Comparison of ENCODE assay signal across 10 cellular contexts in genomic region chr15:40338921-40339620, GRCh38. TPM values are rescaled to one million over a fixed set of nuclear protein-coding genes. Genes with fewer than 3 reads are reported as not detected.
DNase-seq lines count a peak whose midpoint lies in the region; ATAC-seq, FAIRE-seq and TF ChIP-seq lines count a peak whose summit lies in the region.
"Had no signal": no experiment of that assay in that cellular context is flagged by ENCODE, and none has a peak within 500 bp of the region (broad histone marks: within the 10 kb centered on the region; RNA-seq: fewer than 3 reads in every experiment).

No MANE protein-coding gene starts in this region.

- H3K4me3 ChIP-seq in BLaER1 (no peak overlapping the region), gastroesophageal sphincter (peak overlapping the region; percentile 51 to 60), pancreas (peak overlapping the region in 2 of 4 donors; percentile 27 to 35), hepatocyte (no peak overlapping the region)

- ATAC-seq in gastroesophageal sphincter (peak; percentile 39), pancreas (peak; percentile 25 to 66 (median 62)), HG03460 (IDR thresholded peaks at IDR 0.05; ENCODE audit: unreplicated experiment) (no peak)
- ATAC-seq in activated naive CD4-positive, alpha-beta T cell treated with anti-CD3 and anti-CD28 coated beads, Interleukin-2, amount 50 U/mL, for 72 hours = no peak

- no peaks in the 10 kb centered on the region for H3K9me2 ChIP-seq in hepatocyte (replicated peaks; ENCODE audit: insufficient read depth)

- intact Hi-C loops in pancreas (cut with DNase I) = loop anchor here in 1 of 3 donors (5.0 kb wide), 1 partner anchor 57 kb away; the partner anchor contains the start of gene ANKRD63

- H3K27me3 ChIP-seq in BLaER1 = no peaks in the 10 kb centered on the region
- H3K27me3 ChIP-seq in gastroesophageal sphincter = no peaks in the 10 kb centered on the region
- H3K27me3 ChIP-seq in pancreas = no peaks in the 10 kb centered on the region
- no peaks in the 10 kb centered on the region for H3K27me3 ChIP-seq in hepatocyte

- no peaks in the 10 kb centered on the region for H3K36me3 Mint-ChIP-seq in activated naive CD4-positive, alpha-beta T cell treated with anti-CD3 and anti-CD28 coated beads, Interleukin-2, amount 50 U/mL, for 72 hours

- no peak overlapping the region for H2AFZ ChIP-seq in hepatocyte

- H3K36me3 ChIP-seq in BLaER1 = no peaks in the 10 kb centered on the region
- H3K36me3 ChIP-seq in gastroesophageal sphincter = peaks cover 0 to 31% of the 10 kb centered on the region in 2 donors
- no peaks in the 10 kb centered on the region for H3K36me3 ChIP-seq in pancreas
- no peaks in the 10 kb centered on the region for H3K36me3 ChIP-seq in hepatocyte (replicated peaks; ENCODE audit: insufficient read depth, low read depth)

- H3K9me3 ChIP-seq in BLaER1 (no peaks in the 10 kb centered on the region), gastroesophageal sphincter (no peaks in the 10 kb centered on the region), pancreas (no peaks in the 10 kb centered on the region), hepatocyte (ENCODE audit: low read depth) (no peaks in the 10 kb centered on the region)

- DNase-seq in T1000 (lab: John Stamatoyannopoulos, UW) (peak; percentile 77), pancreas (peak in 5 of 6 donors; percentile 55 to 87 (median 77)), hepatocyte (ENCODE audit: low spot score) (no peak), SKM-1 (lab: John Stamatoyannopoulos, UW; ENCODE audit: unreplicated experiment) (no peak)
- no peak for DNase-seq in activated naive CD4-positive, alpha-beta T cell treated with anti-CD3 and anti-CD28 coated beads, Interleukin-2, amount 50 U/mL, for 72 hours (ENCODE audit: low spot score in 2 of 2)

- TF ChIP-seq CTCF in gastroesophageal sphincter (IDR thresholded peaks at IDR 0.05) (no peak), pancreas (IDR thresholded peaks at IDR 0.05) (no peak), hepatocyte (IDR thresholded peaks at IDR 0.05; ENCODE audit: poor library complexity) (no peak)

- H3K27ac Mint-ChIP-seq in activated naive CD4-positive, alpha-beta T cell treated with anti-CD3 and anti-CD28 coated beads, Interleukin-2, amount 50 U/mL, for 72 hours = no peak overlapping the region

- H3K4me1 ChIP-seq in BLaER1 = peaks cover 85% of the 10 kb centered on the region
- H3K4me1 ChIP-seq in gastroesophageal sphincter = peaks cover 0 to 100% (median 58%) of the 10 kb centered on the region in 3 donors
- peaks cover 0 to 24% (median 4%) of the 10 kb centered on the region in 3 donors for H3K4me1 ChIP-seq in pancreas
- H3K4me1 ChIP-seq in hepatocyte (ENCODE audit: insufficient read depth) = peaks cover 54% of the 10 kb centered on the region

- no peak for FAIRE-seq in pancreas (lab: Jason Lieb, UNC)
- FAIRE-seq: G401.6 had no signal

- peak overlapping the region; percentile 97 for H3K4me2 ChIP-seq in BLaER1
- H3K4me2 ChIP-seq in hepatocyte = no peak overlapping the region

- 100% methylated on average over 1 of the region's 11 CpGs; no CpG with 5 or more reads in 1 of the 2 donors for WGBS in gastroesophageal sphincter (ENCODE audit: low coverage in 1 of 2), 2 donors
- WGBS in pancreas, 2 donors = 57 to 63% methylated on average over 11 of the region's 11 CpGs
- 83% methylated on average over 11 of the region's 11 CpGs for WGBS in hepatocyte (ENCODE audit: low lambda C conversion rate, missing lambda C conversion rate)

- H3K9ac ChIP-seq in BLaER1 = peak overlapping the region; percentile 70; the same call in 1 of the 2 replicates

- peak in 1 of 2 donors; percentile 24 for TF ChIP-seq POLR2A in gastroesophageal sphincter (IDR thresholded peaks at IDR 0.05)

- H3K79me2 ChIP-seq in hepatocyte = no peaks in the 10 kb centered on the region

- peak overlapping the region; percentile 68 for H3K27ac ChIP-seq in BLaER1
- H3K27ac ChIP-seq in gastroesophageal sphincter = peak overlapping the region; percentile 96 to 98 (median 98)
- H3K27ac ChIP-seq in pancreas = peak overlapping the region; percentile 72 to 87 (median 82)
- no peak overlapping the region for H3K27ac ChIP-seq in hepatocyte

- no peak for TF ChIP-seq EP300 in gastroesophageal sphincter (IDR thresholded peaks at IDR 0.05)

- H3K9me3 Mint-ChIP-seq in activated naive CD4-positive, alpha-beta T cell treated with anti-CD3 and anti-CD28 coated beads, Interleukin-2, amount 50 U/mL, for 72 hours = no peaks in the 10 kb centered on the region

- H4K20me1 ChIP-seq in BLaER1 = no peaks in the 10 kb centered on the region
- H4K20me1 ChIP-seq in hepatocyte (ENCODE audit: insufficient read depth, poor library complexity, severe bottlenecking) = no peaks in the 10 kb centered on the region

RNA-seq across cellular contexts. Expression of gene CCDC9B, which starts 1.7 kb away (rescaled TPM):
- total RNA-seq in gastroesophageal sphincter (100 to 1,000 TPM in 1 of 4 donors, 10 to 100 TPM in 3; 28.0 to 105 (median 66.7) TPM), pancreas (10 to 100 TPM; 18.3 to 63.6 (median 29.9) TPM), hepatocyte (1.8 and 4.0 TPM in 2 replicates)
- polyA plus RNA-seq in pancreas (10 to 100 TPM; 32.0 to 72.3 TPM), hepatocyte (5.3 and 7.6 TPM in 2 replicates)
- 1 to 10 TPM; 1.6 to 2.8 TPM for total RNA-seq in activated naive CD4-positive, alpha-beta T cell treated with anti-CD3 and anti-CD28 coated beads, Interleukin-2, amount 50 U/mL, for 72 hours

RNA-seq across cellular contexts. Expression of gene PHGR1, which starts 11.8 kb away (rescaled TPM):
- total RNA-seq in gastroesophageal sphincter (not detected), pancreas (1 to 10 TPM in 1 of 6 donors, under 1 TPM in 2, not detected in 3; 0.56 to 1.8 (median 0.78) TPM), hepatocyte (49.8 and 76.1 TPM in 2 replicates)
- polyA plus RNA-seq in pancreas (10 to 100 TPM; 12.4 to 41.5 TPM), hepatocyte (207 and 222 TPM in 2 replicates)
- not detected for total RNA-seq in activated naive CD4-positive, alpha-beta T cell treated with anti-CD3 and anti-CD28 coated beads, Interleukin-2, amount 50 U/mL, for 72 hours
- polyA plus RNA-seq: liver had no signal

RNA-seq across cellular contexts. Expression of gene INAFM2, which starts 15.6 kb away (rescaled TPM):
- total RNA-seq in gastroesophageal sphincter (10 to 100 TPM; 27.3 to 66.6 (median 37.5) TPM), pancreas (10 to 100 TPM in 5 of 6 donors, 1 to 10 TPM in 1; 8.1 to 16.4 (median 11.3) TPM), hepatocyte (13.7 and 14.4 TPM in 2 replicates)
- polyA plus RNA-seq in pancreas (10 to 100 TPM in 1 of 2 donors, 1 to 10 TPM in 1; 6.5 to 11.7 TPM), hepatocyte (17.4 and 19.5 TPM in 2 replicates)
- total RNA-seq in activated naive CD4-positive, alpha-beta T cell treated with anti-CD3 and anti-CD28 coated beads, Interleukin-2, amount 50 U/mL, for 72 hours = 10 to 100 TPM in 1 of 2 donors, 1 to 10 TPM in 1; 5.8 to 14.2 TPM

RNA-seq across cellular contexts. Expression of gene DISP2, which starts 18.9 kb away (rescaled TPM):
- total RNA-seq in gastroesophageal sphincter (under 1 TPM; 0.07 to 0.19 (median 0.15) TPM), pancreas (1 to 10 TPM in 2 of 6 donors, under 1 TPM in 4; 0.14 to 2.0 (median 0.70) TPM), hepatocyte (0.12 and 1.0 TPM in 2 replicates)
- polyA plus RNA-seq in pancreas (1 to 10 TPM; 4.1 TPM), hepatocyte (0.93 and 1.5 TPM in 2 replicates)
- under 1 TPM; 0.06 to 0.50 TPM for total RNA-seq in activated naive CD4-positive, alpha-beta T cell treated with anti-CD3 and anti-CD28 coated beads, Interleukin-2, amount 50 U/mL, for 72 hours

RNA-seq across cellular contexts. Expression of gene PLCB2, which starts 31.3 kb away (rescaled TPM):
- total RNA-seq in gastroesophageal sphincter (10 to 100 TPM in 2 of 4 donors, 1 to 10 TPM in 2; 1.5 to 13.5 (median 8.8) TPM), pancreas (10 to 100 TPM in 2 of 6 donors, 1 to 10 TPM in 3, under 1 TPM in 1; 0.94 to 23.5 (median 4.1) TPM), hepatocyte (1.0 and 1.7 TPM in 2 replicates)
- polyA plus RNA-seq in pancreas (1 to 10 TPM; 5.3 to 9.7 TPM), hepatocyte (4.4 and 4.9 TPM in 2 replicates)
- total RNA-seq in activated naive CD4-positive, alpha-beta T cell treated with anti-CD3 and anti-CD28 coated beads, Interleukin-2, amount 50 U/mL, for 72 hours = 10 to 100 TPM; 63.5 to 91.5 TPM

Comparison
In these comparisons a context has a peak if more than half of its experiments do, and no peak if none do; other contexts are left out.
1. H3K4me3 ChIP-seq: peak in gastroesophageal sphincter (2 of 2); none in BLaER1 (single experiment) and hepatocyte (single experiment).
2. DNase-seq: peak in T1000 (single experiment) and pancreas (5 of 6); none in hepatocyte (single experiment), activated naive CD4-positive, alpha-beta T cell treated with anti-CD3 and anti-CD28 coated beads, Interleukin-2, amount 50 U/mL, for 72 hours (0 of 2) and SKM-1 (single experiment).
3. ATAC-seq: peak in gastroesophageal sphincter (single experiment) and pancreas (4 of 4); none in activated naive CD4-positive, alpha-beta T cell treated with anti-CD3 and anti-CD28 coated beads, Interleukin-2, amount 50 U/mL, for 72 hours (0 of 2) and HG03460 (single experiment).
4. RNA of gene PHGR1, which starts 11.8 kb away (total RNA-seq): 49.8 to 76.1 TPM in hepatocyte; 0.56 to 1.8 TPM in pancreas, not detected in gastroesophageal sphincter and not detected in activated naive CD4-positive, alpha-beta T cell treated with anti-CD3 and anti-CD28 coated beads, Interleukin-2, amount 50 U/mL, for 72 hours; every median in the first group is over 10 times any median in the second.